1 cellular context compared by ENCODE assay signal in genomic region chr14:22333408-22334274, GRCh38.
TF ChIP-seq lines count a peak whose summit lies in the region.

No MANE protein-coding gene starts in this region.

TF ChIP-seq in HepG2, 621 proteins besides CTCF, POLR2A, EP300 and RAD21 (continued from another document and continues in another):
- TF ChIP-seq ZBED4 (CRISPR knock-in tag; IDR thresholded peaks at IDR 0.05; ENCODE audit: borderline replicate concordance) (no peak), POGK (CRISPR knock-in tag; conservative IDR thresholded peaks at IDR 0.05) (no peak), TEAD3 (CRISPR knock-in tag; optimal IDR thresholded peaks at IDR 0.05; ENCODE audit: borderline replicate concordance) (peak; percentile 64), NFIB (CRISPR knock-in tag; IDR thresholded peaks at IDR 0.05; ENCODE audit: borderline replicate concordance) (no peak), KDM6A (CRISPR knock-in tag; IDR thresholded peaks at IDR 0.05; ENCODE audit: low read depth) (no peak), ZSCAN29 (CRISPR knock-in tag; conservative IDR thresholded peaks at IDR 0.05) (no peak), REPIN1 (CRISPR knock-in tag; IDR thresholded peaks at IDR 0.05; ENCODE audit: borderline replicate concordance, low read depth) (no peak), HIC2 (CRISPR knock-in tag; IDR thresholded peaks at IDR 0.05; ENCODE audit: low read depth) (no peak), RNF2 (conservative IDR thresholded peaks at IDR 0.05; ENCODE audit: low read depth) (peak; percentile 54; the same call in 1 of the 2 replicates), MLLT10 (CRISPR knock-in tag; IDR thresholded peaks at IDR 0.05) (no peak), CSRNP2 (CRISPR knock-in tag; conservative IDR thresholded peaks at IDR 0.05; ENCODE audit: low read depth) (no peak), SP140L (CRISPR knock-in tag; IDR thresholded peaks at IDR 0.05; ENCODE audit: borderline replicate concordance) (no peak), KAT8 (CRISPR knock-in tag; IDR thresholded peaks at IDR 0.05) (0 out of 2 replicates have a peak, but pooled peaks have one; percentile 42), RELA (CRISPR knock-in tag; IDR thresholded peaks at IDR 0.05) (no peak), SSRP1 (CRISPR knock-in tag; IDR thresholded peaks at IDR 0.05) (peak; percentile 98), SRSF9 (IDR thresholded peaks at IDR 0.05; ENCODE audit: borderline replicate concordance, insufficient read depth, low read depth, low read length, poor library complexity, severe bottlenecking) (no peak), ZNF329 (CRISPR knock-in tag; IDR thresholded peaks at IDR 0.05; ENCODE audit: low read depth) (no peak), MIER2 (CRISPR knock-in tag; IDR thresholded peaks at IDR 0.05) (no peak), BATF2 (CRISPR knock-in tag; IDR thresholded peaks at IDR 0.05) (no peak), PRMT3 (CRISPR knock-in tag; IDR thresholded peaks at IDR 0.05; ENCODE audit: borderline replicate concordance, low read depth) (no peak), MIER3 (CRISPR knock-in tag; IDR thresholded peaks at IDR 0.05; ENCODE audit: borderline replicate concordance) (peak; percentile 91), RBAK (CRISPR knock-in tag; IDR thresholded peaks at IDR 0.05) (no peak), TARDBP (CRISPR knock-in tag; IDR thresholded peaks at IDR 0.05) (no peak), ZBTB14 (CRISPR knock-in tag; IDR thresholded peaks at IDR 0.05) (no peak), RBFOX2 (IDR thresholded peaks at IDR 0.05; ENCODE audit: low read depth, low read length) (no peak), HMGXB4 (CRISPR knock-in tag; IDR thresholded peaks at IDR 0.05; ENCODE audit: borderline replicate concordance in 1 of 2, low read depth in 1 of 2) (0 out of 4 replicates have a peak, but pooled peaks of 1 of the 2 experiments have one; percentile 19), ZNF839 (CRISPR knock-in tag; IDR thresholded peaks at IDR 0.05; ENCODE audit: borderline replicate concordance) (no peak), KDM1A (CRISPR knock-in tag; IDR thresholded peaks at IDR 0.05) (peak; percentile 50; the same call in 1 of the 2 replicates), TSC22D2 (CRISPR knock-in tag; IDR thresholded peaks at IDR 0.05; ENCODE audit: borderline replicate concordance) (no peak), POGZ (CRISPR knock-in tag; IDR thresholded peaks at IDR 0.05) (peak; percentile 51; the same call in 1 of the 2 replicates), ZNF674 (CRISPR knock-in tag; IDR thresholded peaks at IDR 0.05; ENCODE audit: low read depth) (no peak), FIP1L1 (IDR thresholded peaks at IDR 0.05; ENCODE audit: borderline replicate concordance, insufficient read depth, low read depth, low read length) (no peak), RARG (CRISPR knock-in tag; IDR thresholded peaks at IDR 0.05; ENCODE audit: low read depth) (no peak), ZNF234 (CRISPR knock-in tag; conservative IDR thresholded peaks at IDR 0.05) (no peak), ZNF652 (CRISPR knock-in tag; IDR thresholded peaks at IDR 0.05; ENCODE audit: borderline replicate concordance, low read depth) (peak; percentile 73), TERF1 (CRISPR knock-in tag; IDR thresholded peaks at IDR 0.05) (no peak), ATRX (CRISPR knock-in tag; IDR thresholded peaks at IDR 0.05; ENCODE audit: borderline replicate concordance) (no peak), ZSCAN30 (CRISPR knock-in tag; IDR thresholded peaks at IDR 0.05) (no peak), HHEX (CRISPR knock-in tag; IDR thresholded peaks at IDR 0.05) (peak; percentile 88), GTF2F1 (IDR thresholded peaks at IDR 0.05; ENCODE audit: low read length) (no peak), ZNF816 (CRISPR knock-in tag; IDR thresholded peaks at IDR 0.05; ENCODE audit: borderline replicate concordance) (0 out of 2 replicates have a peak, but pooled peaks have one; percentile 83), YY1 (IDR thresholded peaks at IDR 0.05; ENCODE audit: insufficient read depth, insufficient replicate concordance, low read depth, low read length) (no peak), ZNF383 (CRISPR knock-in tag; IDR thresholded peaks at IDR 0.05; ENCODE audit: borderline replicate concordance) (no peak), RARA (CRISPR knock-in tag; IDR thresholded peaks at IDR 0.05) (peak; percentile 87), YEATS4 (CRISPR knock-in tag; IDR thresholded peaks at IDR 0.05; ENCODE audit: borderline replicate concordance) (no peak), MYC (CRISPR knock-in tag; IDR thresholded peaks at IDR 0.05; ENCODE audit: borderline replicate concordance) (no peak), KDM5A (IDR thresholded peaks at IDR 0.05; ENCODE audit: borderline replicate concordance, low read length) (0 out of 2 replicates have a peak, but pooled peaks have one; percentile 35), RFXAP (CRISPR knock-in tag; IDR thresholded peaks at IDR 0.05; ENCODE audit: borderline replicate concordance) (no peak), ZNF710 (CRISPR knock-in tag; IDR thresholded peaks at IDR 0.05; ENCODE audit: borderline replicate concordance) (no peak), GABPB1 (CRISPR knock-in tag; IDR thresholded peaks at IDR 0.05) (peak; percentile 32; the same call in 1 of the 2 replicates)
